ENCODE assay signal across 27 cellular contexts in genomic region chr1:223304931-223305330, GRCh38.
"Had no signal": no experiment of that assay in that cellular context is flagged by ENCODE, and none has a peak within 500 bp of the region (broad histone marks: within the 10 kb centered on the region; RNA-seq: fewer than 3 reads in every experiment).

No MANE protein-coding gene starts in this region.

- H3K4me1 ChIP-seq: breast epithelium, Peyer's patch, SJCRH30 had no signal

- H3K4me3 ChIP-seq: breast epithelium, MG63, Peyer's patch, SJCRH30 had no signal

- H3K27me3 ChIP-seq: breast epithelium, MG63, Peyer's patch, SJCRH30 had no signal

- DNase-seq: activated CD4-positive, alpha-beta T cell treated with anti-CD3 and anti-CD28 coated beads for 4 hours; activated CD8-positive, alpha-beta memory T cell treated with anti-CD3 and anti-CD28 coated beads, Interleukin-2, amount 50 U/mL, for 4 hours; activated CD8-positive, alpha-beta T cell treated with anti-CD3 and anti-CD28 coated beads for 36 hours; activated gamma-delta T cell treated with Interleukin-2 at 50 U/mL for 16 hours; activated naive CD4-positive, alpha-beta T cell treated with anti-CD3 and anti-CD28 coated beads, Interleukin-2, amount 10 ng/mL, durations not matched to agents 7 days and 5 days; activated naive CD8-positive, alpha-beta T cell treated with anti-CD3 and anti-CD28 coated beads for 36 hours; activated T-cell treated with anti-CD3 and anti-CD28 coated beads, Interleukin-2, amount 50 U/mL, for 72 hours; anterior cingulate cortex; caudate nucleus; MG63; NCI-H1105 treated with DMSO at 0.1 percent for 48 hours; NCI-H1436 treated with DMSO at 0.1 percent for 48 hours; NCI-H187; NCI-H2081; NCI-H446; NCI-H524; Peyer's patch; Right ventricle myocardium superior; SJCRH30; SK-N-SH; T-helper 1 cell had no signal

- H3K36me3 Mint-ChIP-seq: activated naive CD4-positive, alpha-beta T cell treated with anti-CD3 and anti-CD28 coated beads, Interleukin-2, amount 10 ng/mL, durations not matched to agents 7 days and 5 days had no signal

- ATAC-seq: activated CD4-positive, CD25-positive, alpha-beta regulatory T cell treated with anti-CD3 and anti-CD28 coated beads, Interleukin-2, amount 50 U/mL, for 24 hours; activated CD8-positive, alpha-beta T cell treated with anti-CD3 and anti-CD28 coated beads for 36 hours; activated T-cell treated with anti-CD3 and anti-CD28 coated beads, Interleukin-2, amount 50 U/mL, for 72 hours had no signal

- H3K36me3 ChIP-seq: breast epithelium, MG63, Peyer's patch, SJCRH30 had no signal

- H3K9ac ChIP-seq: KMS-11, SK-N-SH had no signal

- H3K4me2 ChIP-seq: KMS-11, SK-N-SH had no signal

- H3K4me3 Mint-ChIP-seq: activated CD8-positive, alpha-beta T cell treated with anti-CD3 and anti-CD28 coated beads for 36 hours; activated naive CD4-positive, alpha-beta T cell treated with anti-CD3 and anti-CD28 coated beads, Interleukin-2, amount 10 ng/mL, durations not matched to agents 7 days and 5 days; activated naive CD8-positive, alpha-beta T cell treated with anti-CD3 and anti-CD28 coated beads for 36 hours; activated T-cell treated with anti-CD3 and anti-CD28 coated beads, Interleukin-2, amount 50 U/mL, for 72 hours; T-helper 2 cell treated with Interferon-gamma antibody and Interleukin-4, amounts not matched to agents 5 μg/mL and 100 μg/mL, for 36 hours had no signal

- H3K27ac Mint-ChIP-seq: activated CD8-positive, alpha-beta T cell treated with anti-CD3 and anti-CD28 coated beads for 36 hours; activated naive CD4-positive, alpha-beta T cell treated with anti-CD3 and anti-CD28 coated beads, Interleukin-2, amount 10 ng/mL, durations not matched to agents 7 days and 5 days; activated naive CD8-positive, alpha-beta T cell treated with anti-CD3 and anti-CD28 coated beads for 36 hours; activated T-cell treated with anti-CD3 and anti-CD28 coated beads, Interleukin-2, amount 50 U/mL, for 72 hours; activated T-helper 2 cell treated with anti-CD3 and anti-CD28 coated beads, Interferon-gamma antibody, Interleukin-2, Interleukin-4, amounts not matched to agents 10 μg/mL and 5 μg/mL and 100 μg/mL, durations not matched to agents 14 hours and 24 hours and 36 hours; T-helper 2 cell treated with Interferon-gamma antibody and Interleukin-4, amounts not matched to agents 5 μg/mL and 100 μg/mL, for 36 hours had no signal

- H3K27ac ChIP-seq: breast epithelium, KMS-11, Peyer's patch, RWPE1, SJCRH30 had no signal

- H3K9me3 ChIP-seq: Peyer's patch, SJCRH30, SK-N-SH had no signal

- H3K27me3 Mint-ChIP-seq: activated CD8-positive, alpha-beta T cell treated with anti-CD3 and anti-CD28 coated beads for 36 hours; activated naive CD4-positive, alpha-beta T cell treated with anti-CD3 and anti-CD28 coated beads, Interleukin-2, amount 10 ng/mL, durations not matched to agents 7 days and 5 days; activated naive CD8-positive, alpha-beta T cell treated with anti-CD3 and anti-CD28 coated beads for 36 hours had no signal
